8 cellular contexts compared by ENCODE assay signal in the genomic region with DNA sequence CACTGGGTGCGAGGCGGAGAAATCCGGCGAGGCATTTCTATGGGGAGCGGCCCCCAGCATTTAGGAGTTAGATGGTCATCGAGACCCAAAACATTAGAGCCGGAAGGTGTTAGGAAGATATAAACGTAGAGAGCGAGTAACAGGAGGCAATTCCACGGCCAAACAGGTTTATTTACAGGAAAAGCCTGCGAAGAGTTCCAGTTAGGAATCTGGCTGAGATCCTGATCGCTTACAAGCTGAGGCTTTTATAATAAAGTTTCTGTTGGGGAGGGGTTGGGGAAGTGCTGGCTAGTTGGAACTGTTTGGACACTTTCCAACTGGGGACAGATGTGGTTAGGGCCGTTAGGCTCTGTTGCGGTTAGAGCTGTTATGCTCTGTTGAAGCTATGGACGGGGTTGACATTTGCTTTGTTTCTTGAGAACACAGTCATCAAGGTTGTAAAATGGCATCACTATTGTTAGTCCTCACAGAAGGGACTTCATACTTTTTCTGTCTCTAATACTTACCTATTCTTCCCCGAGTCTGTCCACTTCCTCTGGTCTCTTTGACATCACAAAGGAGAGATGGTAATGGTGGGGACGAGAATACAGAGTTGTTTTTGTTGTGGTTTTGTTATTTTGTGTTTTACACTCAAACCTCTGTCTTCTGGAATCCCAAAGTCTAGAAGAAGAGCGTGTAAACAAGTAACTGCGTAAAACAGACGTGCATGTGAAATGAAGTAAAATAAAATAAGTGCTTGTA. TPM values are rescaled to one million over a fixed set of nuclear protein-coding genes. Genes with fewer than 3 reads are reported as not detected.
A peak's percentile ranks its signal among the peaks of the same experiment; 100 is the strongest.
DNase-seq lines count a peak whose midpoint lies in the region; ATAC-seq and TF ChIP-seq lines count a peak whose summit lies in the region.

No MANE protein-coding gene starts in this region.

- H3T11ph ChIP-seq in H9 (ENCODE audit: low read length), result peak overlapping the region; percentile 80

- H4K5ac ChIP-seq in H9 (ENCODE audit: insufficient read length, low read depth, low read length), result no peak overlapping the region

- H3K27ac ChIP-seq in H9 (ENCODE audit: insufficient read length, low read depth, low read length), result peak overlapping the region; percentile 91
- peak overlapping the region; percentile 92 for H3K27ac ChIP-seq in angular gyrus (ENCODE audit: low read depth, low read length)
- peak overlapping the region; percentile 100 for H3K27ac ChIP-seq in iPS-18a (ENCODE audit: low read length)

- no peak overlapping the region for H2AFZ ChIP-seq in H9 (ENCODE audit: low read length)

- no peaks in the 10 kb centered on the region for H3K36me3 ChIP-seq in iPS-18a (ENCODE audit: control insufficient read depth, low read depth, low read length)

- H3K23me2 ChIP-seq in H9 (ENCODE audit: insufficient read length, low read depth, low read length, poor library complexity, severe bottlenecking), result peaks cover 14% of the 10 kb centered on the region

- no peak overlapping the region for H4K8ac ChIP-seq in H9 (replicated peaks; ENCODE audit: insufficient read length, low read depth, low read length)

- 0 out of 2 replicates have a peak, but pooled peaks cover 1% of the 10 kb centered on the region for H3K27me3 Mint-ChIP-seq in H9 (ENCODE audit: low read depth)
- no peaks in the 10 kb centered on the region for H3K27me3 Mint-ChIP-seq in stimulated activated memory B cell treated with anti-CD40 and anti-IgM and Interleukin-4, amounts not matched to agents 10 μg/mL and 1 μg/mL and 100 μg/mL, for 72 hours

- DNase-seq in NCI-H1694 treated with DMSO at 0.1 percent for 48 hours (lab: John Stamatoyannopoulos, UW) (peak; percentile 18), NCI-H1694 (lab: John Stamatoyannopoulos, UW) (no peak), H9 (no peak), NCI-H2171 treated with DMSO at 0.1 percent for 48 hours (lab: John Stamatoyannopoulos, UW) (peak; percentile 40), D341Med (ENCODE audit: low spot score) (no peak)

- no peak overlapping the region for H3K23ac ChIP-seq in H9 (ENCODE audit: insufficient read length, low read depth, low read length)

- no peaks in the 10 kb centered on the region for H3K79me1 ChIP-seq in H9 (ENCODE audit: insufficient read depth, low read depth, low read length, poor library complexity, severe bottlenecking)

- no peak overlapping the region for H2AK5ac ChIP-seq in H9 (ENCODE audit: insufficient read length, low read length)

- H3K4me1 Mint-ChIP-seq in H9, result peaks cover 9 to 11% of the 10 kb centered on the region in 2 experiments; a peak in 3 of 4 replicates
- H3K4me1 Mint-ChIP-seq in stimulated activated memory B cell treated with anti-CD40 and anti-IgM and Interleukin-4, amounts not matched to agents 10 μg/mL and 1 μg/mL and 100 μg/mL, for 72 hours, result peaks cover 19% of the 10 kb centered on the region

- H3K27me3 ChIP-seq in H9 (ENCODE audit: insufficient read depth, low read length) (no peaks in the 10 kb centered on the region), iPS-18a (ENCODE audit: control insufficient read depth, insufficient read depth, low read length) (no peaks in the 10 kb centered on the region)

- H3K9me3 Mint-ChIP-seq in H9, result no peaks in the 10 kb centered on the region
- peaks cover 7% of the 10 kb centered on the region for H3K9me3 Mint-ChIP-seq in stimulated activated memory B cell treated with anti-CD40 and anti-IgM and Interleukin-4, amounts not matched to agents 10 μg/mL and 1 μg/mL and 100 μg/mL, for 72 hours

- H3K18ac ChIP-seq in H9 (ENCODE audit: insufficient read length, low read depth, low read length), result peak overlapping the region; percentile 86

- H3K9me3 ChIP-seq in H9 (ENCODE audit: control insufficient read depth, low read depth, low read length) (no peaks in the 10 kb centered on the region), iPS-18a (ENCODE audit: control insufficient read depth, low read depth, low read length) (no peaks in the 10 kb centered on the region)

- H3K36me3 Mint-ChIP-seq in H9 (ENCODE audit: insufficient read depth in 1 of 3, low read depth in 3 of 3), result no peaks in the 10 kb centered on the region
- peaks cover 6% of the 10 kb centered on the region for H3K36me3 Mint-ChIP-seq in stimulated activated memory B cell treated with anti-CD40 and anti-IgM and Interleukin-4, amounts not matched to agents 10 μg/mL and 1 μg/mL and 100 μg/mL, for 72 hours

- no peaks in the 10 kb centered on the region for H3K4me1 ChIP-seq in H9 (ENCODE audit: insufficient read depth, low read length)
- H3K4me1 ChIP-seq in iPS-18a (ENCODE audit: control insufficient read depth, low read depth, low read length), result peaks cover 15% of the 10 kb centered on the region

- no peak overlapping the region for H2BK20ac ChIP-seq in H9 (ENCODE audit: low read depth, low read length, poor library complexity, severe bottlenecking)

- no peak overlapping the region for H2BK15ac ChIP-seq in H9 (ENCODE audit: low read depth, low read length)

- H3K27ac Mint-ChIP-seq in H9, result no peak overlapping the region
- H3K27ac Mint-ChIP-seq in stimulated activated memory B cell treated with anti-CD40 and anti-IgM and Interleukin-4, amounts not matched to agents 10 μg/mL and 1 μg/mL and 100 μg/mL, for 72 hours, result no peak overlapping the region

- H3K9ac ChIP-seq in H9 (ENCODE audit: extremely low read depth, insufficient read length, low read length) (peak overlapping the region; percentile 91), iPS-18a (ENCODE audit: low read length) (peak overlapping the region; percentile 100)

- peak overlapping the region; percentile 97 for H3K14ac ChIP-seq in H9 (ENCODE audit: insufficient read depth, low read length)

- TF ChIP-seq CTCF in H9 (conservative IDR thresholded peaks at IDR 0.05), result no peak

- no peak overlapping the region for H3K4me3 Mint-ChIP-seq in H9
- no peak overlapping the region for H3K4me3 Mint-ChIP-seq in stimulated activated memory B cell treated with anti-CD40 and anti-IgM and Interleukin-4, amounts not matched to agents 10 μg/mL and 1 μg/mL and 100 μg/mL, for 72 hours

- H2BK5ac ChIP-seq in H9 (ENCODE audit: insufficient read length, low read length), result no peak overlapping the region

- no peak overlapping the region for H2BK12ac ChIP-seq in H9 (ENCODE audit: insufficient read length, low read depth, low read length)

- peak; percentile 85 for ATAC-seq in stimulated activated memory B cell treated with anti-CD40 and anti-IgM and Interleukin-4, amounts not matched to agents 10 μg/mL and 1 μg/mL and 100 μg/mL, for 72 hours

- no peak overlapping the region for H3K56ac ChIP-seq in H9 (ENCODE audit: insufficient read length, low read depth, low read length)

- peak overlapping the region; percentile 8; the same call in 1 of the 2 replicates for H3K4ac ChIP-seq in H9 (ENCODE audit: low read depth, low read length)

- no CpG with 5 or more reads among the region's 20 CpGs for WGBS in H9 (ENCODE audit: extremely low coverage, insufficient read length, low lambda C conversion rate)

- H2BK120ac ChIP-seq in H9 (ENCODE audit: low read depth, low read length, poor library complexity, severe bottlenecking), result no peak overlapping the region

- no peaks in the 10 kb centered on the region for H3K79me2 ChIP-seq in H9 (ENCODE audit: insufficient read depth, low read length)

- peak overlapping the region; percentile 90 for H3K4me3 ChIP-seq in iPS-18a (ENCODE audit: low read length)

- peak overlapping the region; percentile 87 for H3K4me2 ChIP-seq in H9 (ENCODE audit: insufficient read depth, insufficient read length, low read length)

- H4K91ac ChIP-seq in H9 (ENCODE audit: insufficient read length, low read depth, low read length), result no peak overlapping the region

- H4K20me1 ChIP-seq in H9 (ENCODE audit: control insufficient read depth, insufficient read depth, insufficient read length), result no peaks in the 10 kb centered on the region

RNA-seq across cellular contexts. Expression of a gene that starts 0.5 kb away (rescaled TPM):
- 3.6 and 7.1 TPM in 2 replicates for total RNA-seq in H9 (2021)

RNA-seq across cellular contexts. Expression of a gene that starts 13.3 kb away (rescaled TPM):
- 7.3 and 8.7 TPM in 2 replicates for total RNA-seq in H9 (2021)

RNA-seq across cellular contexts. Expression of a gene that starts 55.1 kb away (rescaled TPM):
- 8.1 and 10.1 TPM in 2 replicates for total RNA-seq in H9 (2021)

Comparison
In these comparisons a context has a peak if more than half of its experiments do, and no peak if none do; other contexts are left out.
1. DNase-seq: peak in NCI-H1694 treated with DMSO at 0.1 percent for 48 hours (single experiment) and NCI-H2171 treated with DMSO at 0.1 percent for 48 hours (single experiment); none in NCI-H1694 (single experiment), H9 (single experiment) and D341Med (single experiment).
2. Peak in every context shown above with its lines, with median percentiles within 50 percentile points of each other: H3K27ac ChIP-seq.